ENCODE assay signal across 13 cellular contexts in genomic region chr3:195075199-195075940, GRCh38.
A peak's percentile ranks its signal among the peaks of the same experiment; 100 is the strongest.
DNase-seq lines count a peak whose midpoint lies in the region; ATAC-seq, FAIRE-seq and TF ChIP-seq lines count a peak whose summit lies in the region.
"Had no signal": no experiment of that assay in that cellular context is flagged by ENCODE, and none has a peak within 500 bp of the region (broad histone marks: within the 10 kb centered on the region; RNA-seq: fewer than 3 reads in every experiment).

No MANE protein-coding gene starts in this region.

- no peak for TF ChIP-seq POLR2A in GM12891 (IDR thresholded peaks at IDR 0.05; ENCODE audit: low read depth, low read length)
- TF ChIP-seq POLR2A in GM18505 (IDR thresholded peaks at IDR 0.05; ENCODE audit: borderline replicate concordance, extremely low read depth, insufficient read depth, insufficient read length) = no peak

- DNase-seq in cardiac septum (ENCODE audit: low spot score) (peak; percentile 69), left ventricle myocardium superior (no peak), amniotic epithelial cell (ENCODE audit: low read depth) (peak; percentile 28), left colon (peak; percentile 3 to 16), GM12891 (ENCODE audit: insufficient read length, low spot score) (no peak)
- DNase-seq: activated CD4-positive, alpha-beta memory T cell treated with anti-CD3 and anti-CD28 coated beads, Interleukin-2, amount 10 ng/mL, durations not matched to agents 7 days and 5 days; foreskin melanocyte; NCI-H1105; NCI-H226; stimulated activated naive CD8-positive, alpha-beta T cell treated with anti-CD3 and anti-CD28 coated beads, Interleukin-15, amount 100 ng/mL, for 72 hours had no signal

- intact Hi-C loops in cardiac septum (cut with DNase I) (no loop called here), left ventricle myocardium superior (cut with micrococcal nuclease) (no loop called here), left colon (cut with DNase I, micrococcal nuclease) (no loop called here)

- no peak for FAIRE-seq in GM12891 (lab: Jason Lieb, UNC)

- ATAC-seq in left ventricle myocardium superior (no peak), left colon (no peak), GM18505 (IDR thresholded peaks at IDR 0.05; ENCODE audit: unreplicated experiment) (no peak), HG02588 (IDR thresholded peaks at IDR 0.05; ENCODE audit: unreplicated experiment) (no peak), HG03045 (IDR thresholded peaks at IDR 0.05; ENCODE audit: unreplicated experiment) (no peak)

TF ChIP-seq in GM12891, 5 proteins besides CTCF, POLR2A, EP300 and RAD21:
- TF ChIP-seq POU2F2 (IDR thresholded peaks at IDR 0.05; ENCODE audit: low read depth, low read length) (no peak), POLR2AphosphoS5 (IDR thresholded peaks at IDR 0.05; ENCODE audit: low read depth, low read length) (no peak), PAX5 (IDR thresholded peaks at IDR 0.05; ENCODE audit: insufficient read depth, low read length, severe bottlenecking) (no peak), SPI1 (IDR thresholded peaks at IDR 0.05; ENCODE audit: low read depth, low read length) (no peak), TAF1 (IDR thresholded peaks at IDR 0.05; ENCODE audit: low read depth, low read length) (no peak)

Comparison
In these comparisons a context has a peak if more than half of its experiments do, and no peak if none do; other contexts are left out.
1. DNase-seq: peak in cardiac septum (single experiment), amniotic epithelial cell (single experiment) and left colon (2 of 2); none in left ventricle myocardium superior (single experiment) and GM12891 (single experiment).